In the genomic region with DNA sequence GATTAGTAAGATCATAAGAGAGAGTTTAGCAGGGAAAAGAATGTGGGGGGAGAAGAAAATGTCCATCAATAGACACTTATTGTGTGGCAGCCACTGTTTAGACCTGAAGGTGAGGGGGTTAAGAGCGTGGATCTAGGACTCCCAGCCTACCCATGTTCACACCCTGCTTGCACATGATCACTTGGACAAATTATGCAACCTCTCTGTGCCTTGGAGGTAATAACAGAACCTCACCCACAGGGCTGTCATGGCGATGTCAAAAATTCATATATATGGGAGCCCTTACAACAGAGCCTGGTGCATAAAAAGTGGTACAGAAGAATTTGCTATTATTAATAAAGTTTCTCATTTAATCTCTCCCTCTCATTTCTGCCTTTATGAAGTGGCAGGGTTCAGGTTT, we compare ENCODE assay signal across 28 cellular contexts.
DNase-seq lines count a peak whose midpoint lies in the region; ATAC-seq and TF ChIP-seq lines count a peak whose summit lies in the region.
"Had no signal": no experiment of that assay in that cellular context is flagged by ENCODE, and none has a peak within 500 bp of the region (broad histone marks: within the 10 kb centered on the region; RNA-seq: fewer than 3 reads in every experiment).

No MANE protein-coding gene starts in this region.

- TF ChIP-seq CTCF in MCF 10A (IDR thresholded peaks at IDR 0.05; ENCODE audit: unreplicated experiment) (no peak), breast epithelium (IDR thresholded peaks at IDR 0.05) (no peak), foreskin keratinocyte (conservative IDR thresholded peaks at IDR 0.05) (no peak), progenitor cell of endocrine pancreas (IDR thresholded peaks at IDR 0.05; ENCODE audit: unreplicated experiment) (no peak), BE2C (IDR thresholded peaks at IDR 0.05; ENCODE audit: low read depth, low read length) (no peak)

- ATAC-seq in foreskin keratinocyte (no peak), GM21447 (IDR thresholded peaks at IDR 0.05; ENCODE audit: unreplicated experiment) (no peak)
- ATAC-seq: activated naive CD8-positive, alpha-beta T cell treated with anti-CD3 and anti-CD28 coated beads, Interleukin-2, amount 50 U/mL, for 24 hours; activated T-cell treated with anti-CD3 and anti-CD28 coated beads, Interleukin-2, amount 50 U/mL, for 72 hours; GM12878; K562; left lobe of liver; Panc1; sciatic nerve had no signal

- H3K4me1 Mint-ChIP-seq in MCF 10A (ENCODE audit: insufficient read depth, unreplicated experiment) (peaks cover 50% of the 10 kb centered on the region), progenitor cell of endocrine pancreas (ENCODE audit: low read depth) (peaks cover 80% of the 10 kb centered on the region)

- BruUV-seq in MCF 10A (replicated peaks; lab: Mats Ljungman, UMichigan): no TSS peak

- no peak overlapping the region for H3K27ac ChIP-seq in breast epithelium
- H3K27ac ChIP-seq in foreskin keratinocyte: peak overlapping the region; percentile 26
- no peak overlapping the region for H3K27ac ChIP-seq in effector memory CD4-positive, alpha-beta T cell (ENCODE audit: insufficient read depth, low read length, poor library complexity, severe bottlenecking)
- H3K27ac ChIP-seq: neutrophil had no signal

- H3K27me3 ChIP-seq in breast epithelium (no peaks in the 10 kb centered on the region), foreskin keratinocyte (no peaks in the 10 kb centered on the region), BE2C (no peaks in the 10 kb centered on the region)
- H3K27me3 ChIP-seq in effector memory CD4-positive, alpha-beta T cell (replicated peaks; ENCODE audit: control insufficient read depth, insufficient read depth, low read length, poor library complexity, severe bottlenecking): no peaks in the 10 kb centered on the region
- H3K27me3 ChIP-seq: neutrophil, tibial nerve had no signal

- TF ChIP-seq POLR2A in breast epithelium (IDR thresholded peaks at IDR 0.05): no peak

- intact Hi-C loops in MCF 10A (cut with micrococcal nuclease): no loop called here
- intact Hi-C loops in breast epithelium (cut with DNase I; ENCODE audit: low total_unique reads): no loop called here

- peaks cover 0 to 9% of the 10 kb centered on the region in 2 donors for H3K4me1 ChIP-seq in breast epithelium
- H3K4me1 ChIP-seq in foreskin keratinocyte: peaks cover 28% of the 10 kb centered on the region
- H3K4me1 ChIP-seq in effector memory CD4-positive, alpha-beta T cell (ENCODE audit: control insufficient read depth, insufficient read depth, low read length, poor library complexity, severe bottlenecking): no peaks in the 10 kb centered on the region
- H3K4me1 ChIP-seq in BE2C: no peaks in the 10 kb centered on the region

- H3K4me3 Mint-ChIP-seq in MCF 10A (ENCODE audit: unreplicated experiment) (no peak overlapping the region), progenitor cell of endocrine pancreas (ENCODE audit: low read depth) (no peak overlapping the region)
- H3K4me3 Mint-ChIP-seq: activated naive CD8-positive, alpha-beta T cell treated with anti-CD3 and anti-CD28 coated beads, Interleukin-2, amount 50 U/mL, for 24 hours; activated T-cell treated with anti-CD3 and anti-CD28 coated beads, Interleukin-2, amount 50 U/mL, for 72 hours; CD8-positive, alpha-beta memory T cell; HFFc6 had no signal

- H3K4me3 ChIP-seq in breast epithelium (no peak overlapping the region), BE2C (ENCODE audit: low read depth, low read length) (no peak overlapping the region)
- no peak overlapping the region for H3K4me3 ChIP-seq in effector memory CD4-positive, alpha-beta T cell (ENCODE audit: insufficient read depth, low read depth, low read length, poor library complexity, severe bottlenecking)
- H3K4me3 ChIP-seq: GM12878, K562, tibial nerve had no signal

- H3K9me3 Mint-ChIP-seq in MCF 10A (ENCODE audit: unreplicated experiment): no peaks in the 10 kb centered on the region
- no peaks in the 10 kb centered on the region for H3K9me3 Mint-ChIP-seq in progenitor cell of endocrine pancreas (ENCODE audit: low read depth)
- H3K9me3 Mint-ChIP-seq: activated naive CD8-positive, alpha-beta T cell treated with anti-CD3 and anti-CD28 coated beads, Interleukin-2, amount 50 U/mL, for 24 hours; activated T-cell treated with anti-CD3 and anti-CD28 coated beads, Interleukin-2, amount 50 U/mL, for 72 hours; CD8-positive, alpha-beta memory T cell; HFFc6 had no signal

- H3K27ac Mint-ChIP-seq in MCF 10A (ENCODE audit: low read depth, unreplicated experiment) (no peak overlapping the region), progenitor cell of endocrine pancreas (peak overlapping the region; percentile 51)
- H3K27ac Mint-ChIP-seq: activated naive CD8-positive, alpha-beta T cell treated with anti-CD3 and anti-CD28 coated beads, Interleukin-2, amount 50 U/mL, for 24 hours; activated T-cell treated with anti-CD3 and anti-CD28 coated beads, Interleukin-2, amount 50 U/mL, for 72 hours; CD8-positive, alpha-beta memory T cell; HFFc6 had no signal

- DNase-seq in MCF 10A (ENCODE audit: unreplicated experiment): peak; percentile 26
- DNase-seq in breast epithelium (ENCODE audit: low spot score in 2 of 2): no peak
- DNase-seq in foreskin keratinocyte: no peak
- no peak for DNase-seq in progenitor cell of endocrine pancreas (ENCODE audit: low spot score, unreplicated experiment)
- DNase-seq in effector memory CD4-positive, alpha-beta T cell: no peak
- DNase-seq in stimulated activated CD8-positive, alpha-beta memory T cell treated with anti-CD3 and anti-CD28 coated beads, Interleukin-4, amount 100 ng/mL, for 48 hours: no peak
- no peak for DNase-seq in BE2C
- DNase-seq: activated CD4-positive, alpha-beta T cell treated with anti-CD3 and anti-CD28 coated beads, Interleukin-2, amount 50 U/mL, for 48 hours; activated CD4-positive, CD25-positive, alpha-beta regulatory T cell treated with anti-CD3 and anti-CD28 coated beads, Interleukin-2, amount 50 U/mL, for 72 hours; activated naive CD8-positive, alpha-beta T cell treated with anti-CD3 and anti-CD28 coated beads, Interleukin-2, amount 50 U/mL, for 24 hours; activated T-cell treated with anti-CD3 and anti-CD28 coated beads, Interleukin-2, amount 50 U/mL, for 72 hours; CD8-positive, alpha-beta memory T cell; dermis blood vessel endothelial cell; HFFc6; hippocampal formation; NCI-H2029; NCI-H524; posterior cingulate gyrus; SHP77 treated with DMSO at 0.1 percent for 48 hours; stimulated activated CD4-positive, alpha-beta T cell treated with anti-CD3 and anti-CD28 coated beads, Interleukin-4, amount 100 ng/mL, for 1 hour had no signal

- no peaks in the 10 kb centered on the region for H3K9me3 ChIP-seq in breast epithelium
- no peaks in the 10 kb centered on the region for H3K9me3 ChIP-seq in effector memory CD4-positive, alpha-beta T cell (ENCODE audit: control insufficient read depth, low read length)
- no peaks in the 10 kb centered on the region for H3K9me3 ChIP-seq in BE2C
- H3K9me3 ChIP-seq: neutrophil, tibial nerve had no signal

- POLR2A ChIA-PET in MCF 10A (lab: Yijun Ruan, JAX): interaction anchor here (1.4 to 1.5 kb wide), 2 partner anchors 21 to 190 kb away, joined by 3 read pairs; a partner anchor contains a TSS

- no peaks in the 10 kb centered on the region for H3K36me3 ChIP-seq in breast epithelium
- H3K36me3 ChIP-seq in effector memory CD4-positive, alpha-beta T cell (ENCODE audit: control insufficient read depth, insufficient read depth, low read length): no peaks in the 10 kb centered on the region
- H3K36me3 ChIP-seq in BE2C: no peaks in the 10 kb centered on the region
- H3K36me3 ChIP-seq: neutrophil, tibial nerve had no signal

- CTCF ChIA-PET in MCF 10A (lab: Yijun Ruan, JAX): no interaction called here

- H3K36me3 Mint-ChIP-seq in MCF 10A (ENCODE audit: insufficient read depth, unreplicated experiment) (no peaks in the 10 kb centered on the region), progenitor cell of endocrine pancreas (ENCODE audit: insufficient read depth) (no peaks in the 10 kb centered on the region)
- H3K36me3 Mint-ChIP-seq: CD8-positive, alpha-beta memory T cell had no signal

- H3K27me3 Mint-ChIP-seq in MCF 10A (ENCODE audit: insufficient read depth, unreplicated experiment) (no peaks in the 10 kb centered on the region), progenitor cell of endocrine pancreas (no peaks in the 10 kb centered on the region)
- H3K27me3 Mint-ChIP-seq: activated naive CD8-positive, alpha-beta T cell treated with anti-CD3 and anti-CD28 coated beads, Interleukin-2, amount 50 U/mL, for 24 hours had no signal
